ENCODE assay signal across 9 cellular contexts in genomic region chr6:34664270-34664971, GRCh38. TPM values are rescaled to one million over a fixed set of nuclear protein-coding genes. Genes with fewer than 3 reads are reported as not detected.
DNase-seq lines count a peak whose midpoint lies in the region; ATAC-seq and TF ChIP-seq lines count a peak whose summit lies in the region.
"Had no signal": no experiment of that assay in that cellular context is flagged by ENCODE, and none has a peak within 500 bp of the region (broad histone marks: within the 10 kb centered on the region; RNA-seq: fewer than 3 reads in every experiment).

No MANE protein-coding gene starts in this region.

- DNase-seq in NCI-H82 (lab: John Stamatoyannopoulos, UW), result peak; percentile 21
- no peak for DNase-seq in NCI-H82 treated with DMSO at 0.1 percent for 48 hours (lab: John Stamatoyannopoulos, UW; ENCODE audit: unreplicated experiment)
- DNase-seq in SKM-1 treated with dmso at 0.1 percent for 144 hours (lab: John Stamatoyannopoulos, UW; ENCODE audit: unreplicated experiment), result peak; percentile 34
- DNase-seq in spleen, result no peak
- no peak for DNase-seq in head of caudate nucleus
- DNase-seq: pancreas had no signal

- intact Hi-C loops in spleen (cut with DNase I; ENCODE audit: low total_unique reads) (no loop called here), head of caudate nucleus (cut with DNase I) (no loop called here)

- H3K9me3 ChIP-seq in esophagus (ENCODE audit: control insufficient read depth in 2 of 2, insufficient read depth in 1 of 2, low read depth in 1 of 2, low read length in 1 of 2) (no peaks in the 10 kb centered on the region), spleen (no peaks in the 10 kb centered on the region)
- H3K9me3 ChIP-seq: pancreas had no signal

- no peak for ATAC-seq in GM21576 (IDR thresholded peaks at IDR 0.05; ENCODE audit: unreplicated experiment)
- no peak for ATAC-seq in GM21619 (IDR thresholded peaks at IDR 0.05; ENCODE audit: unreplicated experiment)

- 53 to 58% methylated on average over 4 of the region's 4 CpGs for WGBS in esophagus, 2 donors
- WGBS in spleen, 5 donors, result 29 to 35% (median 30%) methylated on average over 4 of the region's 4 CpGs

- H3K27ac ChIP-seq in esophagus (ENCODE audit: low read depth in 2 of 2, low read length in 1 of 2) (peak overlapping the region; percentile 22 to 59), spleen (peak overlapping the region in 7 of 8 donors; percentile 43 to 79 (median 68))

- no peak for TF ChIP-seq CTCF in spleen (IDR thresholded peaks at IDR 0.05 in 8 of 11, conservative IDR thresholded peaks at IDR 0.05 in 3 of 11)

- TF ChIP-seq POLR2A in spleen (IDR thresholded peaks at IDR 0.05), result no peak

- no peak overlapping the region for H3K4me3 ChIP-seq in esophagus (ENCODE audit: low read depth in 1 of 2, low read length in 2 of 2)
- no peak overlapping the region for H3K4me3 ChIP-seq in spleen
- H3K4me3 ChIP-seq: pancreas had no signal

- H3K27me3 ChIP-seq in esophagus (ENCODE audit: control insufficient read depth in 1 of 2, insufficient read depth in 2 of 2, low read length in 2 of 2), result no peaks in the 10 kb centered on the region
- no peaks in the 10 kb centered on the region for H3K27me3 ChIP-seq in spleen (replicated peaks in 1 of 7)
- H3K27me3 ChIP-seq: pancreas had no signal

- H3K4me1 ChIP-seq in esophagus (ENCODE audit: control insufficient read depth in 2 of 2, insufficient read depth in 2 of 2, low read length in 1 of 2) (no peaks in the 10 kb centered on the region), spleen (peaks cover 6 to 88% (median 42%) of the 10 kb centered on the region in 6 donors)

- H3K36me3 ChIP-seq in esophagus (ENCODE audit: control insufficient read depth in 2 of 2, insufficient read depth in 2 of 2, low read length in 1 of 2), result no peaks in the 10 kb centered on the region
- no peaks in the 10 kb centered on the region for H3K36me3 ChIP-seq in spleen
- H3K36me3 ChIP-seq: pancreas had no signal

RNA-seq across cellular contexts. Expression of gene ILRUN, which starts 32.1 kb away (rescaled TPM):
- polyA plus RNA-seq in esophagus (10 to 100 TPM; 27.8 to 32.7 TPM), spleen (10 to 100 TPM; 14.6 to 44.3 (median 19.2) TPM)
- 10 to 100 TPM; 49.4 to 75.5 (median 64.2) TPM for total RNA-seq in spleen

Comparison
In these comparisons a context has a peak if more than half of its experiments do, and no peak if none do; other contexts are left out.
1. DNase-seq: peak in NCI-H82 (single experiment) and SKM-1 treated with dmso at 0.1 percent for 144 hours (single experiment); none in NCI-H82 treated with DMSO at 0.1 percent for 48 hours (single experiment), spleen (single experiment) and head of caudate nucleus (0 of 42).